8 cellular contexts compared by ENCODE assay signal in the genomic region with DNA sequence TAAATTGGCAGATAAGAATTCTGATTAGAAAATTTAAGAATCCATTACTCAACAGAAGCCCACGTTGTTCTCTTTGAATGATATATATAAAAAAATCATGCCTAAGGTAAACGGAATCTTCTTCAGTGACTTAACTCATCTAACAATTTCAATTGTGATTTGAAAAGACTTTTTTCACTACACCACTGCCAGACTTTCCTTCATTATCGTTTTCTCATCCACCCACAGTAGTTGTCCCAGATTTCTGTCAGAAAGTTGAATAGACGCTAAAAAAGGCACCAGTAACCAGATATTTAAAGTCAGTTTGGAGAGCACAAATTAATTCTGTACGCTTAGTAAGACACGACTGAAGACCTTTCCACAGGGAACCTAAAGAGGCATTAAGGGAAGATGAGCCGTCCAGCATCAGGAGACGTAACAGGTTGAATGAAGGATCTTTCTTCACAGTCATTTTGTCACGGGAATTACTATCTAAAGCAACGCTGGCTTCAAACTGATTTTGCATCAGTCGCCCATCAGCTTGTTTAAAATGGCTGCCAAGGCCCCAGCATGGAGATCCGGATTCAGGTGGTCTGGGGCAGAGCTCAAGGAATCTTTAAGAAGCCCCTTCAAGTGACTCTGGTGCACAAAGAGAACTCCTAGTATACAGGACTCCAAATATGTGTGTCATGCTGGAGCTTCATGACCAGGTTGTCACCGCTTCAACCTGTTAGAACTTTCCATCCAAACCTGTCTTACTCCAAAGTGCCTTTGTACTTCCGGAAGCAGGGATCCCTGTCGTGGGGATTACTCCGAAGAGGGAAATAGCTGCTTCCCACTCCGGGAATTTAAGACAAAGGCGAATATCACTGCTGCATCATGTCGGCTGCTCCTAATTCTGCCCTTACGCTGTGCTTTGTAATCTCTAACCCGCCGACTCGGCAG. TPM values are rescaled to one million over a fixed set of nuclear protein-coding genes. Genes with fewer than 3 reads are reported as not detected.
DNase-seq lines count a peak whose midpoint lies in the region; ATAC-seq, FAIRE-seq and TF ChIP-seq lines count a peak whose summit lies in the region.

No MANE protein-coding gene starts in this region.

- DNase-seq in AG20443 (ENCODE audit: low spot score), result peak; percentile 21
- DNase-seq in HCT116 (ENCODE audit: low read depth, low spot score), result no peak
- DNase-seq in fibroblast of villous mesenchyme (ENCODE audit: low read depth), result peak; percentile 46
- DNase-seq in frontal cortex (ENCODE audit: low spot score in 2 of 2), result no peak

- H3K4me1 ChIP-seq in HCT116 (ENCODE audit: control insufficient read depth in 1 of 2, insufficient read depth in 2 of 2, low read length in 2 of 2), result peaks cover 0 to 15% of the 10 kb centered on the region in 2 experiments; a peak in 2 of 4 replicates
- no peaks in the 10 kb centered on the region for H3K4me1 ChIP-seq in parathyroid adenoma

- BruUV-seq in HCT116 (replicated peaks; lab: Mats Ljungman, UMichigan), result TSS peak; percentile 36

- H2AFZ ChIP-seq in HCT116 (ENCODE audit: low read depth, low read length, poor library complexity, severe bottlenecking) (no peak overlapping the region), parathyroid adenoma (peak overlapping the region; percentile 96)

- no peak for TF ChIP-seq POLR2A in HCT116 (IDR thresholded peaks at IDR 0.05; ENCODE audit: borderline replicate concordance, extremely low read depth, insufficient read depth, insufficient read length)

- peak overlapping the region; percentile 88 to 98 for H3K4me3 ChIP-seq in HCT116 (replicated peaks in 1 of 2; ENCODE audit: low read depth in 1 of 2, low read length in 2 of 2)
- H3K4me3 ChIP-seq in WI38 (ENCODE audit: low read depth, low read length), result peak overlapping the region; percentile 85
- H3K4me3 ChIP-seq in fibroblast of villous mesenchyme (ENCODE audit: low read depth, low read length), result peak overlapping the region; percentile 68
- peak overlapping the region; percentile 91 for H3K4me3 ChIP-seq in parathyroid adenoma (ENCODE audit: low read depth, low read length)

- H3K9me3 ChIP-seq in HCT116 (ENCODE audit: control insufficient read depth in 1 of 2, insufficient read depth in 1 of 2, low read depth in 1 of 2, low read length in 2 of 2) (no peaks in the 10 kb centered on the region), parathyroid adenoma (ENCODE audit: control insufficient read depth, low read length) (no peaks in the 10 kb centered on the region)

- FAIRE-seq in frontal cortex (lab: Jason Lieb, UNC), result no peak

- CTCF ChIA-PET in HCT116 (lab: Charles Lee), result interaction anchor here (2.9 kb wide), 1 partner anchor 28 kb away, joined by 11 read pairs; no protein-coding TSS in a partner anchor

- RAD21 ChIA-PET in HCT116 (lab: Charles Lee; ENCODE audit: low non-redundant PET in 1 of 2, low total read pairs in 2 of 2, uncharacterized antibody in 2 of 2, unreplicated experiment in 2 of 2), result no interaction called here

- TF ChIP-seq RAD21 in HCT116 (IDR thresholded peaks at IDR 0.05; ENCODE audit: low read depth), result no peak

- POLR2A ChIA-PET in HCT116 (lab: Charles Lee), result interaction anchor here (0.7 kb wide), 2 partner anchors 8 to 28 kb away, joined by 3 read pairs; no protein-coding TSS in a partner anchor

- peak overlapping the region; percentile 70 for H3K27ac ChIP-seq in HCT116 (ENCODE audit: low read depth, low read length)
- H3K27ac ChIP-seq in parathyroid adenoma, result peak overlapping the region; percentile 93

- H3K4me2 ChIP-seq in HCT116 (ENCODE audit: low read length), result peak overlapping the region; percentile 95
- H3K4me2 ChIP-seq in parathyroid adenoma (ENCODE audit: low read length), result peak overlapping the region; percentile 97

- H3K36me3 ChIP-seq in HCT116 (ENCODE audit: control insufficient read depth in 1 of 2, insufficient read depth in 2 of 2, low read length in 2 of 2) (no peaks in the 10 kb centered on the region), parathyroid adenoma (ENCODE audit: control insufficient read depth, insufficient read depth, low read length) (no peaks in the 10 kb centered on the region)

- H3K79me2 ChIP-seq in HCT116 (ENCODE audit: insufficient read depth, low read length), result peaks cover 50% of the 10 kb centered on the region
- peaks cover 21% of the 10 kb centered on the region for H3K79me2 ChIP-seq in parathyroid adenoma

- intact Hi-C loops in HCT116 (cut with micrococcal nuclease), result no loop called here

- ATAC-seq in HCT116, result peak; percentile 1; the same call in 1 of the 2 replicates
- ATAC-seq in GM21360 (IDR thresholded peaks at IDR 0.05; ENCODE audit: unreplicated experiment), result no peak
- no peak for ATAC-seq in HG03521 (IDR thresholded peaks at IDR 0.05; ENCODE audit: unreplicated experiment)

- H3K9ac ChIP-seq in HCT116 (ENCODE audit: low read length), result peak overlapping the region; percentile 94
- peak overlapping the region; percentile 91 for H3K9ac ChIP-seq in parathyroid adenoma

- H3K9me2 ChIP-seq in HCT116 (ENCODE audit: insufficient read depth), result no peaks in the 10 kb centered on the region

- H4K20me1 ChIP-seq in HCT116 (ENCODE audit: insufficient read depth), result no peaks in the 10 kb centered on the region

- no peaks in the 10 kb centered on the region for H3K27me3 ChIP-seq in HCT116 (ENCODE audit: insufficient read depth, low read length)
- no peaks in the 10 kb centered on the region for H3K27me3 ChIP-seq in parathyroid adenoma (ENCODE audit: control insufficient read depth, insufficient read depth, low read length)

- TF ChIP-seq CTCF in HCT116 (IDR thresholded peaks at IDR 0.05 in 2 of 3, conservative IDR thresholded peaks at IDR 0.05 in 1 of 3; ENCODE audit: borderline replicate concordance in 1 of 3, insufficient read depth in 1 of 3, low read depth in 2 of 3, low read length in 2 of 3), result no peak
- TF ChIP-seq CTCF in WI38 (IDR thresholded peaks at IDR 0.05; ENCODE audit: low read depth, low read length), result no peak
- no peak for TF ChIP-seq CTCF in fibroblast of villous mesenchyme (IDR thresholded peaks at IDR 0.05; ENCODE audit: insufficient read depth, low read depth, low read length)
- no peak for TF ChIP-seq CTCF in parathyroid adenoma (IDR thresholded peaks at IDR 0.05)

TF ChIP-seq in HCT116, 20 proteins besides CTCF, POLR2A, EP300 and RAD21:
- no peak for TF ChIP-seq TCF7L2 (IDR thresholded peaks at IDR 0.05; ENCODE audit: borderline replicate concordance, extremely low read depth, insufficient read depth, insufficient read length)
- TF ChIP-seq EZH2 (IDR thresholded peaks at IDR 0.05), result no peak
- peak; percentile 84 for TF ChIP-seq YY1 (IDR thresholded peaks at IDR 0.05; ENCODE audit: extremely low read depth, insufficient replicate concordance, low read depth, low read length)
- TF ChIP-seq, protein P1, sequence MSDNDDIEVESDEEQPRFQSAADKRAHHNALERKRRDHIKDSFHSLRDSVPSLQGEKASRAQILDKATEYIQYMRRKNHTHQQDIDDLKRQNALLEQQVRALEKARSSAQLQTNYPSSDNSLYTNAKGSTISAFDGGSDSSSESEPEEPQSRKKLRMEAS (IDR thresholded peaks at IDR 0.05), result peak; percentile 19; the same call in 1 of the 2 replicates
- no peak for TF ChIP-seq EGR1 (IDR thresholded peaks at IDR 0.05; ENCODE audit: low read depth)
- no peak for TF ChIP-seq JUND (IDR thresholded peaks at IDR 0.05)
- no peak for TF ChIP-seq REST (IDR thresholded peaks at IDR 0.05; ENCODE audit: low read depth)
- no peak for TF ChIP-seq ELF1 (IDR thresholded peaks at IDR 0.05; ENCODE audit: borderline replicate concordance, low read depth)
- no peak for TF ChIP-seq POLR2AphosphoS5 (IDR thresholded peaks at IDR 0.05; ENCODE audit: low read depth, low read length)

RNA-seq across cellular contexts. Expression of gene HIGD1A, which starts 1.2 kb away (rescaled TPM):
- total RNA-seq in HCT116 (2021; ENCODE audit: unreplicated experiment) (71.2 TPM), fibroblast of villous mesenchyme (130 and 184 TPM in 2 replicates), frontal cortex (127 TPM)
- polyA plus RNA-seq in HCT116 (2012), result 31.4 and 58.3 TPM in 2 replicates

RNA-seq across cellular contexts. Expression of gene ACKR2, which starts 6.1 kb away (rescaled TPM):
- total RNA-seq in HCT116 (2021; ENCODE audit: unreplicated experiment) (0.76 TPM), fibroblast of villous mesenchyme (under 0.01 TPM in 1 of 2 replicates, not detected in the other), frontal cortex (not detected)
- polyA plus RNA-seq in HCT116 (2012), result 0.16 and 0.24 TPM in 2 replicates

RNA-seq across cellular contexts. Expression of gene CCDC13, which starts 30.1 kb away (rescaled TPM):
- total RNA-seq in HCT116 (2021; ENCODE audit: unreplicated experiment) (2.3 TPM), fibroblast of villous mesenchyme (0.43 and 0.64 TPM in 2 replicates), frontal cortex (2.4 TPM)
- 0.35 and 1.2 TPM in 2 replicates for polyA plus RNA-seq in HCT116 (2012)

Comparison
In these comparisons a context has a peak if more than half of its experiments do, and no peak if none do; other contexts are left out.
1. DNase-seq: peak in AG20443 (single experiment) and fibroblast of villous mesenchyme (single experiment); none in HCT116 (single experiment) and frontal cortex (0 of 2).
2. Peak in every context shown above with its lines, with median percentiles within 50 percentile points of each other: H3K4me3 ChIP-seq.